In genomic region chr7:104327963-104328307, GRCh38 we compare ENCODE assay signal across 17 cellular contexts. TPM values are rescaled to one million over a fixed set of nuclear protein-coding genes. Genes with fewer than 3 reads are reported as not detected.
DNase-seq lines count a peak whose midpoint lies in the region; ATAC-seq and TF ChIP-seq lines count a peak whose summit lies in the region.
"Had no signal": no experiment of that assay in that cellular context is flagged by ENCODE, and none has a peak within 500 bp of the region (broad histone marks: within the 10 kb centered on the region; RNA-seq: fewer than 3 reads in every experiment).

No MANE protein-coding gene starts in this region.

- H3K27ac ChIP-seq in ACC112 (ENCODE audit: low read depth, low read length) (no peak overlapping the region), HUES6 (ENCODE audit: low read depth, low read length) (no peak overlapping the region), ectodermal cell (ENCODE audit: insufficient read depth, low read depth, low read length, poor library complexity, severe bottlenecking) (no peak overlapping the region), uterus (no peak overlapping the region)
- H3K27ac ChIP-seq: ascending aorta, tibial artery had no signal

- H3K9me3 Mint-ChIP-seq in mesothelial cell of epicardium: no peaks in the 10 kb centered on the region
- H3K9me3 Mint-ChIP-seq in activated T-cell treated with anti-CD3 and anti-CD28 coated beads, Interleukin-2, amount 50 U/mL, for 4 hours: peaks cover 4% of the 10 kb centered on the region
- H3K9me3 Mint-ChIP-seq: activated CD4-positive, alpha-beta memory T cell treated with anti-CD3 and anti-CD28 coated beads for 36 hours; activated T-helper 2 cell treated with anti-CD3 and anti-CD28 coated beads, Interferon-gamma antibody, Interleukin-2, Interleukin-4, amounts not matched to agents 10 μg/mL and 5 μg/mL and 100 μg/mL, durations not matched to agents 14 hours and 24 hours and 36 hours had no signal

- no peaks in the 10 kb centered on the region for H3K36me3 ChIP-seq in ACC112 (ENCODE audit: insufficient read depth, low read length)
- H3K36me3 ChIP-seq in HUES6 (ENCODE audit: control insufficient read depth, insufficient read depth, low read length): no peaks in the 10 kb centered on the region
- no peaks in the 10 kb centered on the region for H3K36me3 ChIP-seq in ectodermal cell (ENCODE audit: control insufficient read depth, insufficient read depth, low read length)
- no peaks in the 10 kb centered on the region for H3K36me3 ChIP-seq in uterus
- H3K36me3 ChIP-seq: ascending aorta, tibial artery had no signal

- intact Hi-C loops in uterus (cut with DNase I; ENCODE audit: low total_unique reads): no loop called here

- H3K79me2 ChIP-seq in ACC112 (ENCODE audit: control insufficient read depth, insufficient read depth, low read length, unreplicated experiment): no peaks in the 10 kb centered on the region

- ATAC-seq in stimulated activated naive CD8-positive, alpha-beta T cell treated with anti-CD3 and anti-CD28 coated beads, Interleukin-15, Interleukin-2, amounts not matched to agents 100 U/mL and 50 U/mL, for 24 hours: no peak
- ATAC-seq in activated T-cell treated with anti-CD3 and anti-CD28 coated beads, Interleukin-2, amount 50 U/mL, for 4 hours: no peak

- no peak for DNase-seq in mesothelial cell of epicardium (ENCODE audit: low spot score in 2 of 2, unreplicated experiment in 2 of 2)
- no peak for DNase-seq in uterus
- DNase-seq in stimulated activated naive CD8-positive, alpha-beta T cell treated with anti-CD3 and anti-CD28 coated beads, Interleukin-15, Interleukin-2, amounts not matched to agents 100 U/mL and 50 U/mL, for 24 hours: no peak
- DNase-seq in CD1c-positive myeloid dendritic cell (ENCODE audit: extremely low spot score): no peak
- DNase-seq in activated T-cell treated with anti-CD3 and anti-CD28 coated beads, Interleukin-2, amount 50 U/mL, for 4 hours: no peak
- DNase-seq: activated CD4-positive, alpha-beta memory T cell treated with anti-CD3 and anti-CD28 coated beads for 36 hours; NCI-H510A; T1000; tibial artery had no signal

- TF ChIP-seq CTCF in mesothelial cell of epicardium (IDR thresholded peaks at IDR 0.05; ENCODE audit: unreplicated experiment): no peak
- TF ChIP-seq CTCF in uterus (IDR thresholded peaks at IDR 0.05): no peak

- no peaks in the 10 kb centered on the region for H3K4me1 ChIP-seq in ACC112 (ENCODE audit: control insufficient read depth, insufficient read depth, low read length, unreplicated experiment)
- H3K4me1 ChIP-seq in HUES6 (ENCODE audit: control insufficient read depth, insufficient read depth, low read length): 0 out of 2 replicates have a peak, but pooled peaks cover 4% of the 10 kb centered on the region
- H3K4me1 ChIP-seq in ectodermal cell (ENCODE audit: control insufficient read depth, insufficient read depth, low read length): peaks cover 8% of the 10 kb centered on the region
- H3K4me1 ChIP-seq in uterus: peaks cover 0 to 6% of the 10 kb centered on the region in 2 donors
- H3K4me1 ChIP-seq: ascending aorta had no signal

- H3K27me3 Mint-ChIP-seq in mesothelial cell of epicardium (ENCODE audit: low read depth): peaks cover 95% of the 10 kb centered on the region
- peaks cover 37% of the 10 kb centered on the region for H3K27me3 Mint-ChIP-seq in activated T-cell treated with anti-CD3 and anti-CD28 coated beads, Interleukin-2, amount 50 U/mL, for 4 hours (ENCODE audit: low read depth)

- TF ChIP-seq POLR2A in uterus (IDR thresholded peaks at IDR 0.05): no peak

- H3K9ac ChIP-seq in HUES6 (ENCODE audit: low read length): no peak overlapping the region

- H3K4me3 ChIP-seq in ACC112 (ENCODE audit: low read depth, low read length) (peak overlapping the region; percentile 60; the same call in 1 of the 2 replicates), HUES6 (ENCODE audit: low read depth, low read length) (peak overlapping the region; percentile 64), ectodermal cell (ENCODE audit: insufficient read depth, low read depth, low read length) (peak overlapping the region; percentile 47), uterus (no peak overlapping the region)
- H3K4me3 ChIP-seq: lung had no signal

- H3K9me3 ChIP-seq in HUES6 (ENCODE audit: control insufficient read depth, insufficient read depth, low read depth, low read length) (no peaks in the 10 kb centered on the region), ectodermal cell (ENCODE audit: control insufficient read depth, low read length) (no peaks in the 10 kb centered on the region), uterus (no peaks in the 10 kb centered on the region)
- H3K9me3 ChIP-seq: ascending aorta, tibial artery had no signal

- H3K4me1 Mint-ChIP-seq in mesothelial cell of epicardium: peaks cover 2% of the 10 kb centered on the region
- H3K4me1 Mint-ChIP-seq in activated T-cell treated with anti-CD3 and anti-CD28 coated beads, Interleukin-2, amount 50 U/mL, for 4 hours (ENCODE audit: low read depth): peaks cover 8% of the 10 kb centered on the region

- WGBS in ectodermal cell, 2 experiments: 14% methylated on average over 13 of the region's 13 CpGs

- H3K27me3 ChIP-seq in ACC112 (ENCODE audit: insufficient read depth, low read length) (peaks cover 69% of the 10 kb centered on the region), HUES6 (ENCODE audit: control insufficient read depth, insufficient read depth, low read length) (peaks cover 88% of the 10 kb centered on the region), ectodermal cell (ENCODE audit: control insufficient read depth, insufficient read depth, low read length, poor library complexity, severe bottlenecking) (peaks cover 77% of the 10 kb centered on the region), uterus (peaks cover 0 to 20% of the 10 kb centered on the region in 2 donors)
- H3K27me3 ChIP-seq: ascending aorta had no signal

- no peak overlapping the region for H2AFZ ChIP-seq in ACC112 (ENCODE audit: low read length, unreplicated experiment)

- no peak overlapping the region for H3K27ac Mint-ChIP-seq in mesothelial cell of epicardium
- H3K27ac Mint-ChIP-seq: activated CD4-positive, alpha-beta memory T cell treated with anti-CD3 and anti-CD28 coated beads for 36 hours; activated T-helper 2 cell treated with anti-CD3 and anti-CD28 coated beads, Interferon-gamma antibody, Interleukin-2, Interleukin-4, amounts not matched to agents 10 μg/mL and 5 μg/mL and 100 μg/mL, durations not matched to agents 14 hours and 24 hours and 36 hours; IgD-negative memory B cell had no signal

- H3K4me3 Mint-ChIP-seq in mesothelial cell of epicardium: peak overlapping the region; percentile 31
- H3K4me3 Mint-ChIP-seq in activated T-cell treated with anti-CD3 and anti-CD28 coated beads, Interleukin-2, amount 50 U/mL, for 4 hours: no peak overlapping the region
- H3K4me3 Mint-ChIP-seq: activated CD4-positive, alpha-beta memory T cell treated with anti-CD3 and anti-CD28 coated beads for 36 hours had no signal

- H3K36me3 Mint-ChIP-seq in mesothelial cell of epicardium: no peaks in the 10 kb centered on the region
- H3K36me3 Mint-ChIP-seq in activated T-cell treated with anti-CD3 and anti-CD28 coated beads, Interleukin-2, amount 50 U/mL, for 4 hours (ENCODE audit: insufficient read depth): no peaks in the 10 kb centered on the region
- H3K36me3 Mint-ChIP-seq: activated CD4-positive, alpha-beta memory T cell treated with anti-CD3 and anti-CD28 coated beads for 36 hours; IgD-negative memory B cell had no signal

RNA-seq across cellular contexts. Expression of gene LHFPL3, which starts 0.5 kb away (rescaled TPM):
- polyA plus RNA-seq in ectodermal cell (2013, experiment 1 of 4): 0.35 TPM
- polyA plus RNA-seq in ectodermal cell (2013, experiment 2 of 4): 0.43 TPM
- 0.27 TPM for polyA plus RNA-seq in ectodermal cell (2013, experiment 3 of 4)
- 0.36 TPM for polyA plus RNA-seq in ectodermal cell (2013, experiment 4 of 4)
- total RNA-seq in mesothelial cell of epicardium (not detected in 3 replicates), uterus (under 1 TPM in 1 of 4 donors, not detected in 3; 0.83 TPM)
- not detected for total RNA-seq in activated T-cell treated with anti-CD3 and anti-CD28 coated beads, Interleukin-2, amount 50 U/mL, for 4 hours
- total RNA-seq: activated CD4-positive, alpha-beta memory T cell treated with anti-CD3 and anti-CD28 coated beads for 36 hours; activated T-helper 2 cell treated with anti-CD3 and anti-CD28 coated beads, Interferon-gamma antibody, Interleukin-2, Interleukin-4, amounts not matched to agents 10 μg/mL and 5 μg/mL and 100 μg/mL, durations not matched to agents 14 hours and 24 hours and 36 hours; ascending aorta; lung; osteoblast had no signal
- polyA plus RNA-seq: IgD-negative memory B cell, lung had no signal

Comparison
In these comparisons a context has a peak if more than half of its experiments do, and no peak if none do; other contexts are left out.
1. H3K4me3 ChIP-seq: peak in ACC112 (single experiment), HUES6 (single experiment) and ectodermal cell (single experiment); none in uterus (0 of 2).